ENCODE assay signal across 21 cellular contexts in the genomic region with DNA sequence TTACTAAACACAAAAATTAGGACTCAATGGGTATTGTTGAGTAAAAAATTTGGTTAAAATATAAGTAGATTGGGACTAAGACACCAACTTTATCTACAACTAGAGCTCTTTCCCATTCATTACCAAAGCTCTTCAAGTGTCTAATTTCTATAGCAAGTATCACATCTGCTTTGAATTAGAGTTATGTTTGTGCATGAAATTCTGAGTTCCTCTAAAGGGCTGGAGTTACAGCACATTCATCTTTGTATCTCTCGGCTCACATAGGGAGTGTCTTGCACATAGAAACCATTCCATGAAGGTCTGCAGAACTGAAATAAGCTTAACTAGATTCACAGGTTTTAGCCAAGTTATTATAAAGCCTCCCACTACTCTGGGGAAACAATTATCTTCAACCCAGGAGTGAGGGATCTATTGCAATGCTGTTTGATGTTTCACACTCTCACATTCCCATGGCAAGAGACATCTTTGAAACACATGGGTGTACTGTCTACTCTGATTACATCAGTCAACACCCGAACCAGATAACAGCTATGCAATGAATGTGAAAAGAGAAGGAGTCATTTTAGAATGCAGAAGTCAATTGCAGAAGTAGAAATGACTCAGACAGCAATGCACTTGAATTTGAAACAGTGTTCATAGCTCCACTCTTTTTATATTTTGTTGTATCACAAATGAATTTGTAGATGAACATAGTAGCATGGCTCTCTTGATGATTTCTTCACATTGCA.
DNase-seq lines count a peak whose midpoint lies in the region; ATAC-seq and TF ChIP-seq lines count a peak whose summit lies in the region.
"Had no signal": no experiment of that assay in that cellular context is flagged by ENCODE, and none has a peak within 500 bp of the region (broad histone marks: within the 10 kb centered on the region; RNA-seq: fewer than 3 reads in every experiment).

No MANE protein-coding gene starts in this region.

- no peak for ATAC-seq in IMR-90 (ENCODE audit: low read depth)
- no peak for ATAC-seq in GM21528 (IDR thresholded peaks at IDR 0.05; ENCODE audit: low FRiP score, unreplicated experiment)
- no peak for ATAC-seq in GM21390 (IDR thresholded peaks at IDR 0.05; ENCODE audit: unreplicated experiment)
- ATAC-seq in HG03108 (IDR thresholded peaks at IDR 0.05; ENCODE audit: unreplicated experiment): no peak
- ATAC-seq: pancreas had no signal

- no peak overlapping the region for H3K9ac ChIP-seq in IMR-90 (ENCODE audit: low read depth, low read length)
- peak overlapping the region; percentile 45 for H3K9ac ChIP-seq in OCI-LY3 (ENCODE audit: low read length)
- H3K9ac ChIP-seq: BLaER1 treated with 17β-estradiol and CSF1 and Interleukin-3, amounts not matched to agents 10 nM and 100 nM had no signal

- no peak overlapping the region for H2BK5ac ChIP-seq in IMR-90 (ENCODE audit: low read depth, low read length, poor library complexity, severe bottlenecking)

- TF ChIP-seq RAD21 in IMR-90 (IDR thresholded peaks at IDR 0.05; ENCODE audit: low read length): no peak

- peak overlapping the region; percentile 4 to 61 (median 47) for H3K27ac Mint-ChIP-seq in nephron
- no peak overlapping the region for H3K27ac Mint-ChIP-seq in activated CD4-positive, alpha-beta T cell treated with anti-CD3 and anti-CD28 coated beads, Interleukin-2, amount 10 ng/mL, durations not matched to agents 24 days and 14 days
- H3K27ac Mint-ChIP-seq: activated CD4-positive, alpha-beta T cell treated with anti-CD3 and anti-CD28 coated beads, Interleukin-2, amount 10 ng/mL, durations not matched to agents 7 days and 5 days; IgD-negative memory B cell; T-helper 2 cell treated with Interferon-gamma antibody and Interleukin-4, amounts not matched to agents 5 μg/mL and 100 μg/mL, for 36 hours had no signal

- H3K4me1 ChIP-seq in IMR-90 (ENCODE audit: control insufficient read depth, insufficient read depth, low read length): no peaks in the 10 kb centered on the region
- peaks cover 31% of the 10 kb centered on the region for H3K4me1 ChIP-seq in OCI-LY3 (ENCODE audit: low read length)
- H3K4me1 ChIP-seq: heart left ventricle, pancreas had no signal

- dilution Hi-C loops in IMR-90 (cut with HindIII; ENCODE audit: low sequenced_read_pairs, unreplicated experiment): no loop called here

- H4K91ac ChIP-seq in IMR-90 (ENCODE audit: insufficient read depth, low read depth, low read length): no peak overlapping the region

- H3K27ac ChIP-seq in IMR-90 (ENCODE audit: insufficient read depth, low read length) (no peak overlapping the region), OCI-LY3 (ENCODE audit: low read length) (peak overlapping the region; percentile 94)
- H3K27ac ChIP-seq: heart left ventricle, pancreas, RWPE1 had no signal

- no peak overlapping the region for H3K4me2 ChIP-seq in IMR-90 (ENCODE audit: low read depth, low read length)
- peak overlapping the region; percentile 78 for H3K4me2 ChIP-seq in OCI-LY3 (ENCODE audit: low read length)

- peaks cover 55% of the 10 kb centered on the region for H3K4me1 Mint-ChIP-seq in nephron
- no peaks in the 10 kb centered on the region for H3K4me1 Mint-ChIP-seq in activated CD4-positive, alpha-beta T cell treated with anti-CD3 and anti-CD28 coated beads, Interleukin-2, amount 10 ng/mL, durations not matched to agents 24 days and 14 days
- H3K4me1 Mint-ChIP-seq: activated CD4-positive, alpha-beta T cell treated with anti-CD3 and anti-CD28 coated beads, Interleukin-2, amount 10 ng/mL, durations not matched to agents 7 days and 5 days; IgD-negative memory B cell had no signal

- H2AFZ ChIP-seq in IMR-90 (replicated peaks; ENCODE audit: low read length, poor library complexity) (no peak overlapping the region), OCI-LY3 (ENCODE audit: low read depth, low read length) (peak overlapping the region; percentile 22; the same call in 1 of the 2 replicates)

- no peak overlapping the region for H3K14ac ChIP-seq in IMR-90 (replicated peaks; ENCODE audit: low read depth, low read length)

- H3K36me3 Mint-ChIP-seq in nephron (ENCODE audit: low read depth): peaks cover 7% of the 10 kb centered on the region
- H3K36me3 Mint-ChIP-seq in activated CD4-positive, alpha-beta T cell treated with anti-CD3 and anti-CD28 coated beads, Interleukin-2, amount 10 ng/mL, durations not matched to agents 24 days and 14 days (ENCODE audit: low read depth): no peaks in the 10 kb centered on the region

- in situ Hi-C loops in IMR-90 (cut with MboI; ENCODE audit: low sequenced_read_pairs): no loop called here

- peaks cover 34% of the 10 kb centered on the region for H3K9me3 Mint-ChIP-seq in nephron
- H3K9me3 Mint-ChIP-seq in activated CD4-positive, alpha-beta T cell treated with anti-CD3 and anti-CD28 coated beads, Interleukin-2, amount 10 ng/mL, durations not matched to agents 24 days and 14 days: peaks cover 17% of the 10 kb centered on the region

- H3K79me1 ChIP-seq in IMR-90 (ENCODE audit: low read depth in 1 of 2, low read length in 2 of 2): no peaks in the 10 kb centered on the region

- DNase-seq in IMR-90 (peak; percentile 1), choroid plexus epithelial cell (ENCODE audit: low read depth) (peak; percentile 56)
- DNase-seq in activated CD4-positive, alpha-beta T cell treated with anti-CD3 and anti-CD28 coated beads, Interleukin-2, amount 10 ng/mL, durations not matched to agents 24 days and 14 days: no peak
- DNase-seq: activated CD4-positive, alpha-beta T cell treated with anti-CD3 and anti-CD28 coated beads, Interleukin-2, amount 10 ng/mL, durations not matched to agents 7 days and 5 days; DMS53; GOT3; heart left ventricle; kidney; NCI-H1417 treated with DMSO at 0.1 percent for 48 hours; NCI-H446 treated with DMSO at 0.1 percent for 48 hours; pancreas; stimulated activated CD4-positive, alpha-beta T cell treated with anti-CD3 and anti-CD28 coated beads, Interleukin-12 subunit alpha, Interleukin-12 subunit beta, amount 100 ng/mL, for 4 hours had no signal

- TF ChIP-seq CTCF in IMR-90 (conservative IDR thresholded peaks at IDR 0.05; ENCODE audit: low read depth, low read length) (no peak), OCI-LY3 (IDR thresholded peaks at IDR 0.05; ENCODE audit: low read depth, low read length) (0 out of 2 replicates have a peak, but pooled peaks have one; percentile 9), choroid plexus epithelial cell (conservative IDR thresholded peaks at IDR 0.05; ENCODE audit: low read depth, low read length) (no peak), nephron (IDR thresholded peaks at IDR 0.05; ENCODE audit: unreplicated experiment in 3 of 3) (no peak)

- intact Hi-C loops in IMR-90 (cut with micrococcal nuclease): no loop called here
- intact Hi-C loops in activated CD4-positive, alpha-beta T cell treated with anti-CD3 and anti-CD28 coated beads, Interleukin-2, amount 10 ng/mL, durations not matched to agents 24 days and 14 days (cut with micrococcal nuclease): no loop called here

- no peaks in the 10 kb centered on the region for H3K9me1 ChIP-seq in IMR-90 (ENCODE audit: insufficient read depth, low read length)

- H4K8ac ChIP-seq in IMR-90 (ENCODE audit: low read depth in 2 of 2, low read length in 2 of 2): no peak overlapping the region

- H3K9me3 ChIP-seq in IMR-90 (ENCODE audit: control insufficient read depth, insufficient read depth, low read length): no peaks in the 10 kb centered on the region
- peaks cover 21% of the 10 kb centered on the region; the same call in 1 of the 2 replicates for H3K9me3 ChIP-seq in OCI-LY3 (ENCODE audit: insufficient read depth, low read length)

- H3K27me3 Mint-ChIP-seq in nephron (ENCODE audit: low read depth): no peaks in the 10 kb centered on the region
- peaks cover 2% of the 10 kb centered on the region for H3K27me3 Mint-ChIP-seq in activated CD4-positive, alpha-beta T cell treated with anti-CD3 and anti-CD28 coated beads, Interleukin-2, amount 10 ng/mL, durations not matched to agents 24 days and 14 days

- H4K20me1 ChIP-seq in IMR-90 (ENCODE audit: insufficient read depth, low read length) (no peaks in the 10 kb centered on the region), OCI-LY3 (ENCODE audit: insufficient read depth, low read length) (no peaks in the 10 kb centered on the region)
- H4K20me1 ChIP-seq: BLaER1 treated with 17β-estradiol and CSF1 and Interleukin-3, amounts not matched to agents 10 nM and 100 nM had no signal

- H3K56ac ChIP-seq in IMR-90 (ENCODE audit: extremely low read depth, insufficient read depth, low read length): no peak overlapping the region

- no peaks in the 10 kb centered on the region for H3K79me2 ChIP-seq in OCI-LY3 (ENCODE audit: low read length)

- H3K4ac ChIP-seq in IMR-90 (ENCODE audit: low read depth, low read length): no peak overlapping the region

- no TSS peak for BruUV-seq in IMR-90 (replicated peaks; lab: Mats Ljungman, UMichigan)

- H2BK15ac ChIP-seq in IMR-90 (ENCODE audit: low read depth, low read length): no peak overlapping the region

- H3K36me3 ChIP-seq in IMR-90 (ENCODE audit: control insufficient read depth, insufficient read depth, low read length) (no peaks in the 10 kb centered on the region), OCI-LY3 (replicated peaks; ENCODE audit: low read depth, low read length) (peaks cover 14% of the 10 kb centered on the region)
- H3K36me3 ChIP-seq: BLaER1 treated with 17β-estradiol and CSF1 and Interleukin-3, amounts not matched to agents 10 nM and 100 nM; heart left ventricle; pancreas had no signal

- H3K4me3 ChIP-seq in IMR-90 (ENCODE audit: insufficient read depth, low read depth, low read length) (no peak overlapping the region), OCI-LY3 (ENCODE audit: low read length) (peak overlapping the region; percentile 57), choroid plexus epithelial cell (ENCODE audit: low read depth, low read length) (no peak overlapping the region)
- H3K4me3 ChIP-seq: BLaER1 treated with 17β-estradiol and CSF1 and Interleukin-3, amounts not matched to agents 10 nM and 100 nM; heart left ventricle; pancreas had no signal

- H2BK20ac ChIP-seq in IMR-90 (ENCODE audit: low read depth, low read length): no peak overlapping the region

- TF ChIP-seq POLR2A in IMR-90 (IDR thresholded peaks at IDR 0.05; ENCODE audit: low read depth, low read length): no peak

- no peak overlapping the region for H3K18ac ChIP-seq in IMR-90 (ENCODE audit: low read depth, low read length)

- H3K27me3 ChIP-seq in IMR-90 (ENCODE audit: control insufficient read depth, insufficient read depth, low read length) (peaks cover 4% of the 10 kb centered on the region), OCI-LY3 (ENCODE audit: low read depth, low read length) (no peaks in the 10 kb centered on the region)
- H3K27me3 ChIP-seq: BLaER1 treated with 17β-estradiol and CSF1 and Interleukin-3, amounts not matched to agents 10 nM and 100 nM; pancreas had no signal

- no peak overlapping the region for H3K23ac ChIP-seq in IMR-90 (ENCODE audit: low read depth, low read length)

- POLR2A ChIA-PET in IMR-90 (lab: Charles Lee; ENCODE audit: unreplicated experiment): no interaction called here

- H2AK5ac ChIP-seq in IMR-90 (ENCODE audit: low read depth, low read length): no peak overlapping the region

- H3K4me3 Mint-ChIP-seq in nephron: no peak overlapping the region
- H3K4me3 Mint-ChIP-seq in activated CD4-positive, alpha-beta T cell treated with anti-CD3 and anti-CD28 coated beads, Interleukin-2, amount 10 ng/mL, durations not matched to agents 24 days and 14 days: no peak overlapping the region
- H3K4me3 Mint-ChIP-seq: activated CD4-positive, alpha-beta T cell treated with anti-CD3 and anti-CD28 coated beads, Interleukin-2, amount 10 ng/mL, durations not matched to agents 7 days and 5 days; IgD-negative memory B cell; T-helper 2 cell treated with Interferon-gamma antibody and Interleukin-4, amounts not matched to agents 5 μg/mL and 100 μg/mL, for 36 hours had no signal

- CTCF ChIA-PET in IMR-90 (lab: Yijun Ruan, JAX): no interaction called here

- H4K5ac ChIP-seq in IMR-90 (ENCODE audit: low read depth, low read length): no peak overlapping the region

- H2BK120ac ChIP-seq in IMR-90 (ENCODE audit: low read depth, low read length): no peak overlapping the region

- H2AK9ac ChIP-seq in IMR-90 (replicated peaks; ENCODE audit: low read depth, low read length, poor library complexity): no peak overlapping the region

- 0% methylated on average over 1 of the region's 2 CpGs; no CpG with 5 or more reads in 1 of the 2 experiments for WGBS in IMR-90 (ENCODE audit: extremely low coverage in 2 of 2, insufficient read length in 1 of 2), 2 experiments
